ENCODE assay signal across 24 cellular contexts in genomic region chr5:141864371-141865370, GRCh38. TPM values are rescaled to one million over a fixed set of nuclear protein-coding genes. Genes with fewer than 3 reads are reported as not detected.
DNase-seq lines count a peak whose midpoint lies in the region; ATAC-seq and TF ChIP-seq lines count a peak whose summit lies in the region.
"Had no signal": no experiment of that assay in that cellular context is flagged by ENCODE, and none has a peak within 500 bp of the region (broad histone marks: within the 10 kb centered on the region; RNA-seq: fewer than 3 reads in every experiment).

No MANE protein-coding gene starts in this region.

- in situ Hi-C loops in GM23248 (cut with MboI) = no loop called here

- H3K9ac ChIP-seq in neuronal stem cell (ENCODE audit: low read depth, low read length, poor library complexity) = peak overlapping the region; percentile 24
- no peak overlapping the region for H3K9ac ChIP-seq in mesenchymal stem cell (ENCODE audit: low read length)
- H3K9ac ChIP-seq in GM23248 = no peak overlapping the region

- H3K4me3 ChIP-seq in body of pancreas (no peak overlapping the region), neuronal stem cell (ENCODE audit: low read length in 2 of 2) (no peak overlapping the region), mesenchymal stem cell (ENCODE audit: insufficient read depth in 1 of 2, low read depth in 1 of 2, low read length in 2 of 2) (no peak overlapping the region), GM23248 (no peak overlapping the region)
- H3K4me3 ChIP-seq: Peyer's patch, skin epidermis had no signal

- H3K23ac ChIP-seq in neuronal stem cell (ENCODE audit: low read depth, low read length, poor library complexity) (peak overlapping the region; percentile 10), mesenchymal stem cell (ENCODE audit: low read length in 2 of 2) (no peak overlapping the region)

- H4K20me1 ChIP-seq in GM23248 (ENCODE audit: insufficient read depth) = no peaks in the 10 kb centered on the region

- H2BK120ac ChIP-seq in neuronal stem cell (ENCODE audit: low read depth, low read length) (no peak overlapping the region), mesenchymal stem cell (ENCODE audit: low read depth, low read length) (no peak overlapping the region)

- no peak overlapping the region for H3K4ac ChIP-seq in neuronal stem cell (ENCODE audit: low read length)
- no peak overlapping the region for H3K4ac ChIP-seq in mesenchymal stem cell (ENCODE audit: low read depth in 1 of 2, low read length in 2 of 2)

- H3K79me1 ChIP-seq in neuronal stem cell (ENCODE audit: low read depth, low read length) (peaks cover 2% of the 10 kb centered on the region), mesenchymal stem cell (replicated peaks; ENCODE audit: low read length, poor library complexity, severe bottlenecking) (no peaks in the 10 kb centered on the region)

- H2BK5ac ChIP-seq in neuronal stem cell (ENCODE audit: low read length) = no peak overlapping the region
- no peak overlapping the region for H2BK5ac ChIP-seq in mesenchymal stem cell (ENCODE audit: low read depth, low read length, poor library complexity, severe bottlenecking)

- no peaks in the 10 kb centered on the region for H3F3A ChIP-seq in GM23248 (ENCODE audit: insufficient read depth)

- TF ChIP-seq POLR2A in body of pancreas (IDR thresholded peaks at IDR 0.05) = no peak

- no peaks in the 10 kb centered on the region for H3K9me2 ChIP-seq in GM23248 (ENCODE audit: insufficient read depth)

- H3K4me1 ChIP-seq in body of pancreas = peaks cover 33% of the 10 kb centered on the region
- no peaks in the 10 kb centered on the region for H3K4me1 ChIP-seq in neuronal stem cell (ENCODE audit: control insufficient read depth in 2 of 2, insufficient read depth in 1 of 2, low read depth in 1 of 2, low read length in 2 of 2)
- H3K4me1 ChIP-seq in mesenchymal stem cell (ENCODE audit: control insufficient read depth, insufficient read depth, low read depth, low read length) = no peaks in the 10 kb centered on the region
- no peaks in the 10 kb centered on the region for H3K4me1 ChIP-seq in GM23248 (ENCODE audit: insufficient read depth)

- H3K9me3 ChIP-seq in body of pancreas (no peaks in the 10 kb centered on the region), neuronal stem cell (replicated peaks in 1 of 2; ENCODE audit: control insufficient read depth in 2 of 2, insufficient read depth in 1 of 2, low read depth in 1 of 2, low read length in 2 of 2) (no peaks in the 10 kb centered on the region), mesenchymal stem cell (ENCODE audit: control insufficient read depth, low read length) (no peaks in the 10 kb centered on the region), GM23248 (ENCODE audit: low read depth) (no peaks in the 10 kb centered on the region)
- H3K9me3 ChIP-seq: Peyer's patch had no signal

- H3K14ac ChIP-seq in neuronal stem cell (ENCODE audit: low read length) (no peak overlapping the region), mesenchymal stem cell (ENCODE audit: low read length in 2 of 2) (no peak overlapping the region)

- H3K27ac ChIP-seq in body of pancreas = peak overlapping the region; percentile 15 to 83 (median 79)
- no peak overlapping the region for H3K27ac ChIP-seq in neuronal stem cell (replicated peaks; ENCODE audit: low read length)
- H3K27ac ChIP-seq in mesenchymal stem cell (ENCODE audit: low read length, poor library complexity, severe bottlenecking) = no peak overlapping the region
- no peak overlapping the region for H3K27ac ChIP-seq in GM23248

- H3K27me3 ChIP-seq in body of pancreas (no peaks in the 10 kb centered on the region), neuronal stem cell (ENCODE audit: control insufficient read depth in 3 of 3, insufficient read depth in 3 of 3, low read depth in 1 of 3, low read length in 3 of 3) (no peaks in the 10 kb centered on the region), mesenchymal stem cell (ENCODE audit: control insufficient read depth in 1 of 2, insufficient read depth in 1 of 2, low read length in 2 of 2) (peaks cover 65 to 87% of the 10 kb centered on the region in 2 experiments), GM23248 (replicated peaks; ENCODE audit: insufficient read depth) (peaks cover 5% of the 10 kb centered on the region)
- H3K27me3 ChIP-seq: Peyer's patch had no signal

- H2AFZ ChIP-seq in neuronal stem cell (ENCODE audit: low read length) (no peak overlapping the region), mesenchymal stem cell (ENCODE audit: low read depth, low read length) (no peak overlapping the region), GM23248 (no peak overlapping the region)

- 88 to 90% methylated on average over 13 to 24 of the region's 24 CpGs for WGBS in body of pancreas, 2 donors
- WGBS in neuronal stem cell (ENCODE audit: extremely low coverage in 2 of 2, insufficient read length in 2 of 2, insufficient replicate concordance in 1 of 2), 2 donors = no CpG with 5 or more reads among the region's 24 CpGs
- whole genome bisulfite sequencing in mesenchymal stem cell = 93% methylated on average over 24 of the region's 24 CpGs
- 60 to 65% methylated on average over 24 of the region's 24 CpGs for WGBS in GM23248 (ENCODE audit: low coverage in 1 of 2, low lambda C conversion rate in 2 of 2, missing lambda C conversion rate in 2 of 2), 2 experiments

- no peak overlapping the region for H2BK15ac ChIP-seq in neuronal stem cell (ENCODE audit: low read length)
- H2BK15ac ChIP-seq in mesenchymal stem cell (ENCODE audit: low read depth, poor library complexity, severe bottlenecking) = no peak overlapping the region

- no peak overlapping the region for H2BK12ac ChIP-seq in neuronal stem cell (ENCODE audit: low read length)
- no peak overlapping the region for H2BK12ac ChIP-seq in mesenchymal stem cell (ENCODE audit: low read length in 2 of 2)

- H3K79me2 ChIP-seq in GM23248 (ENCODE audit: insufficient read depth) = no peaks in the 10 kb centered on the region

- H3K36me3 ChIP-seq in body of pancreas (replicated peaks in 1 of 2; ENCODE audit: insufficient read depth in 1 of 2, low read depth in 2 of 2) (peaks cover 0 to 11% of the 10 kb centered on the region in 2 donors), neuronal stem cell (replicated peaks in 1 of 2; ENCODE audit: control insufficient read depth in 2 of 2, insufficient read depth in 2 of 2, low read length in 2 of 2) (peaks cover 60 to 90% of the 10 kb centered on the region in 2 donors), mesenchymal stem cell (ENCODE audit: control insufficient read depth in 1 of 2, insufficient read depth in 2 of 2, low read depth in 1 of 2, low read length in 2 of 2) (no peaks in the 10 kb centered on the region), GM23248 (ENCODE audit: low read depth) (no peaks in the 10 kb centered on the region)

- intact Hi-C loops in body of pancreas (cut with DNase I) = no loop called here
- intact Hi-C loops in posterior vena cava (cut with DNase I) = no loop called here

- H3K18ac ChIP-seq in neuronal stem cell (ENCODE audit: low read length) (no peak overlapping the region), mesenchymal stem cell (ENCODE audit: low read depth in 1 of 2, low read length in 2 of 2) (no peak overlapping the region)

- no peak overlapping the region for H4K8ac ChIP-seq in neuronal stem cell (ENCODE audit: low read depth, low read length)
- no peak overlapping the region for H4K8ac ChIP-seq in mesenchymal stem cell (ENCODE audit: low read length)

- no peak overlapping the region for H3K4me2 ChIP-seq in neuronal stem cell (ENCODE audit: insufficient read depth, low read length, poor library complexity, severe bottlenecking)
- H3K4me2 ChIP-seq in mesenchymal stem cell (ENCODE audit: low read length, poor library complexity, severe bottlenecking) = no peak overlapping the region
- H3K4me2 ChIP-seq in GM23248 (ENCODE audit: unreplicated experiment) = no peak overlapping the region

- no peak overlapping the region for H4K91ac ChIP-seq in neuronal stem cell (ENCODE audit: low read depth, low read length, poor library complexity)
- H4K91ac ChIP-seq in mesenchymal stem cell (ENCODE audit: low read length) = no peak overlapping the region

- TF ChIP-seq CTCF in body of pancreas (IDR thresholded peaks at IDR 0.05) = no peak

- no peak overlapping the region for H2AK5ac ChIP-seq in neuronal stem cell (ENCODE audit: low read depth, low read length)
- no peak overlapping the region for H2AK5ac ChIP-seq in mesenchymal stem cell (ENCODE audit: low read length, severe bottlenecking)

- DNase-seq in COLO668 (lab: John Stamatoyannopoulos, UW; ENCODE audit: unreplicated experiment) (peak; percentile 82), NAMALWA (ENCODE audit: low spot score) (peak; percentile 22), body of pancreas (no peak), neuronal stem cell (ENCODE audit: low spot score) (no peak), mesenchymal stem cell (no peak), NCI-H524 treated with DMSO at 0.1 percent for 48 hours (lab: John Stamatoyannopoulos, UW) (no peak), posterior vena cava (ENCODE audit: low spot score) (no peak), GM23248 (no peak)
- DNase-seq: activated CD4-positive, CD25-positive, alpha-beta regulatory T cell treated with anti-CD3 and anti-CD28 coated beads, Interleukin-2, amount 50 U/mL, for 72 hours; CD8-positive, alpha-beta T cell; DMS79 treated with DMSO at 0.1 percent for 48 hours; HFFc6; KBM-7; MV-4-11; NCI-H69; stimulated activated CD4-positive, alpha-beta T cell treated with anti-CD3 and anti-CD28 coated beads, Interleukin-4, amount 100 ng/mL, for 1 hour; stimulated activated naive CD8-positive, alpha-beta T cell treated with anti-CD3 and anti-CD28 coated beads, Interleukin-15, amount 100 ng/mL, for 72 hours; T1000 had no signal

- no peak for ATAC-seq in body of pancreas
- ATAC-seq: activated naive CD4-positive, alpha-beta T cell treated with anti-CD3 and anti-CD28 coated beads, Interleukin-2, amount 50 U/mL, for 72 hours; CD8-positive, alpha-beta T cell; natural killer cell treated with Interleukin-12 subunit alpha and Interleukin-12 subunit beta and Interleukin-15 and Interleukin-18, amount 100 ng/mL, for 72 hours; SK-N-SH treated with all-trans-retinoic acid at 6 μM for 48 hours; stimulated activated naive CD8-positive, alpha-beta T cell treated with anti-CD3 and anti-CD28 coated beads, Interleukin-15, amount 100 ng/mL, for 72 hours had no signal

RNA-seq across cellular contexts. Expression of gene PCDH1, which starts 13.5 kb away (rescaled TPM):
- 10 to 100 TPM; 24.9 to 31.3 TPM for total RNA-seq in body of pancreas
- 7.6 TPM for polyA plus RNA-seq in neuronal stem cell (2013, experiment 1 of 2)
- polyA plus RNA-seq in neuronal stem cell (2013, experiment 2 of 2) = 7.7 TPM
- polyA plus RNA-seq in mesenchymal stem cell (2013, experiment 1 of 2) = 2.1 TPM
- polyA plus RNA-seq in mesenchymal stem cell (2013, experiment 2 of 2) = 2.0 TPM
- total RNA-seq in posterior vena cava = 10 to 100 TPM; 30.2 to 36.7 TPM
- total RNA-seq in GM23248 (2014; rRNA removed; shearing (Covaris generic)) = 3.5 and 10.9 TPM in 2 replicates
- 1.6 and 2.4 TPM in 2 replicates for polyA plus RNA-seq in GM23248 (2016; fragmentation: Nextera tagmentation; extraction: Ambion mirVana)
- total RNA-seq: activated T-helper 1 cell treated with anti-CD3 and anti-CD28 coated beads, Interleukin-12 subunit alpha, Interleukin-12 subunit beta, Interleukin-2, Interleukin-4 antibody, amounts not matched to agents 30 ng/mL and 10 ng/mL and 1 ng/mL, durations not matched to agents 14 hours and 24 hours and 36 hours had no signal

RNA-seq across cellular contexts. Expression of gene DELE1, which starts 59.0 kb away (rescaled TPM):
- total RNA-seq in body of pancreas = 100 to 1,000 TPM in 1 of 2 donors, 10 to 100 TPM in 1; 50.6 to 100 TPM
- polyA plus RNA-seq in neuronal stem cell (2013, experiment 1 of 2) = 40.3 TPM
- 38.7 TPM for polyA plus RNA-seq in neuronal stem cell (2013, experiment 2 of 2)
- polyA plus RNA-seq in mesenchymal stem cell (2013, experiment 1 of 2) = 36.7 TPM
- polyA plus RNA-seq in mesenchymal stem cell (2013, experiment 2 of 2) = 36.2 TPM
- 10 to 100 TPM; 46.4 to 49.6 TPM for total RNA-seq in posterior vena cava
- total RNA-seq in GM23248 (2014; rRNA removed; shearing (Covaris generic)) = 39.5 and 47.9 TPM in 2 replicates
- polyA plus RNA-seq in GM23248 (2016; fragmentation: Nextera tagmentation; extraction: Ambion mirVana) = 28.9 and 35.1 TPM in 2 replicates

Comparison
In these comparisons a context has a peak if more than half of its experiments do, and no peak if none do; other contexts are left out.
1. DNase-seq: peak in COLO668 (single experiment) and NAMALWA (single experiment); none in body of pancreas (0 of 4), neuronal stem cell (single experiment), mesenchymal stem cell (single experiment), NCI-H524 treated with DMSO at 0.1 percent for 48 hours (single experiment), posterior vena cava (single experiment) and GM23248 (single experiment).
2. H3K27ac ChIP-seq: peak in body of pancreas (4 of 4); none in neuronal stem cell (single experiment), mesenchymal stem cell (single experiment) and GM23248 (single experiment).